Comparison of ENCODE assay signal across 1 cellular context in genomic region chr14:39266871-39267591, GRCh38.
TF ChIP-seq lines count a peak whose summit lies in the region.

No MANE protein-coding gene starts in this region.

TF ChIP-seq in HepG2, 621 proteins besides CTCF, POLR2A, EP300 and RAD21 (continued from another document and continues in another):
- TF ChIP-seq ZNF749 (CRISPR knock-in tag; IDR thresholded peaks at IDR 0.05; ENCODE audit: borderline replicate concordance), result peak; percentile 66
- TF ChIP-seq FOXO1 (CRISPR knock-in tag; IDR thresholded peaks at IDR 0.05), result peak; percentile 78
- TF ChIP-seq SMAD1 (CRISPR knock-in tag; IDR thresholded peaks at IDR 0.05; ENCODE audit: borderline replicate concordance, low read depth), result peak; percentile 79; the same call in 1 of the 2 replicates
- no peak for TF ChIP-seq PCBP2 (optimal IDR thresholded peaks at IDR 0.05; ENCODE audit: low read depth, low read length, poor library complexity, severe bottlenecking)
- 0 out of 2 replicates have a peak, but pooled peaks have one; percentile 15 for TF ChIP-seq RFX5 (IDR thresholded peaks at IDR 0.05; ENCODE audit: low read depth, low read length)
- peak; percentile 76; the same call in 1 of the 2 replicates for TF ChIP-seq ZSCAN20 (CRISPR knock-in tag; IDR thresholded peaks at IDR 0.05; ENCODE audit: borderline replicate concordance)
- peak; percentile 77 for TF ChIP-seq MED1 (CRISPR knock-in tag; IDR thresholded peaks at IDR 0.05)
- TF ChIP-seq ELF3 (CRISPR knock-in tag; IDR thresholded peaks at IDR 0.05), result peak; percentile 62; the same call in 1 of the 2 replicates
- peak; percentile 85; the same call in 1 of the 2 replicates for TF ChIP-seq ZNF569 (CRISPR knock-in tag; IDR thresholded peaks at IDR 0.05; ENCODE audit: borderline replicate concordance)
- TF ChIP-seq, protein P1, sequence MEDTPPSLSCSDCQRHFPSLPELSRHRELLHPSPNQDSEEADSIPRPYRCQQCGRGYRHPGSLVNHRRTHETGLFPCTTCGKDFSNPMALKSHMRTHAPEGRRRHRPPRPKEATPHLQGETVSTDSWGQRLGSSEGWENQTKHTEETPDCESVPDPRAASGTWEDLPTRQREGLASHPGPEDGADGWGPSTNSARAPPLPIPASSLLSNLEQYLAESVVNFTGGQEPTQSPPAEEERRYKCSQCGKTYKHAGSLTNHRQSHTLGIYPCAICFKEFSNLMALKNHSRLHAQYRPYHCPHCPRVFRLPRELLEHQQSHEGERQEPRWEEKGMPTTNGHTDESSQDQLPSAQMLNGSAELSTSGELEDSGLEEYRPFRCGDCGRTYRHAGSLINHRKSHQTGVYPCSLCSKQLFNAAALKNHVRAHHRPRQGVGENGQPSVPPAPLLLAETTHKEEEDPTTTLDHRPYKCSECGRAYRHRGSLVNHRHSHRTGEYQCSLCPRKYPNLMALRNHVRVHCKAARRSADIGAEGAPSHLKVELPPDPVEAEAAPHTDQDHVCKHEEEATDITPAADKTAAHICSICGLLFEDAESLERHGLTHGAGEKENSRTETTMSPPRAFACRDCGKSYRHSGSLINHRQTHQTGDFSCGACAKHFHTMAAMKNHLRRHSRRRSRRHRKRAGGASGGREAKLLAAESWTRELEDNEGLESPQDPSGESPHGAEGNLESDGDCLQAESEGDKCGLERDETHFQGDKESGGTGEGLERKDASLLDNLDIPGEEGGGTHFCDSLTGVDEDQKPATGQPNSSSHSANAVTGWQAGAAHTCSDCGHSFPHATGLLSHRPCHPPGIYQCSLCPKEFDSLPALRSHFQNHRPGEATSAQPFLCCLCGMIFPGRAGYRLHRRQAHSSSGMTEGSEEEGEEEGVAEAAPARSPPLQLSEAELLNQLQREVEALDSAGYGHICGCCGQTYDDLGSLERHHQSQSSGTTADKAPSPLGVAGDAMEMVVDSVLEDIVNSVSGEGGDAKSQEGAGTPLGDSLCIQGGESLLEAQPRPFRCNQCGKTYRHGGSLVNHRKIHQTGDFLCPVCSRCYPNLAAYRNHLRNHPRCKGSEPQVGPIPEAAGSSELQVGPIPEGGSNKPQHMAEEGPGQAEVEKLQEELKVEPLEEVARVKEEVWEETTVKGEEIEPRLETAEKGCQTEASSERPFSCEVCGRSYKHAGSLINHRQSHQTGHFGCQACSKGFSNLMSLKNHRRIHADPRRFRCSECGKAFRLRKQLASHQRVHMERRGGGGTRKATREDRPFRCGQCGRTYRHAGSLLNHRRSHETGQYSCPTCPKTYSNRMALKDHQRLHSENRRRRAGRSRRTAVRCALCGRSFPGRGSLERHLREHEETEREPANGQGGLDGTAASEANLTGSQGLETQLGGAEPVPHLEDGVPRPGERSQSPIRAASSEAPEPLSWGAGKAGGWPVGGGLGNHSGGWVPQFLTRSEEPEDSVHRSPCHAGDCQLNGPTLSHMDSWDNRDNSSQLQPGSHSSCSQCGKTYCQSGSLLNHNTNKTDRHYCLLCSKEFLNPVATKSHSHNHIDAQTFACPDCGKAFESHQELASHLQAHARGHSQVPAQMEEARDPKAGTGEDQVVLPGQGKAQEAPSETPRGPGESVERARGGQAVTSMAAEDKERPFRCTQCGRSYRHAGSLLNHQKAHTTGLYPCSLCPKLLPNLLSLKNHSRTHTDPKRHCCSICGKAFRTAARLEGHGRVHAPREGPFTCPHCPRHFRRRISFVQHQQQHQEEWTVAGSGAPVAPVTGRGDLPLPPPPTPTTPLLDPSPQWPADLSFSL (CRISPR knock-in tag; IDR thresholded peaks at IDR 0.05), result peak; percentile 48
- TF ChIP-seq ZNF350 (CRISPR knock-in tag; IDR thresholded peaks at IDR 0.05; ENCODE audit: borderline replicate concordance, low read depth), result peak; percentile 95; the same call in 1 of the 2 replicates
- no peak for TF ChIP-seq ZHX2 (IDR thresholded peaks at IDR 0.05; ENCODE audit: low read depth)
- TF ChIP-seq ZHX2 (CRISPR knock-in tag; IDR thresholded peaks at IDR 0.05; ENCODE audit: borderline replicate concordance), result peak; percentile 91
- 0 out of 2 replicates have a peak, but pooled peaks have one; percentile 17 for TF ChIP-seq GATA4 (IDR thresholded peaks at IDR 0.05; ENCODE audit: borderline replicate concordance, low read depth)
- TF ChIP-seq ZNF256 (CRISPR knock-in tag; conservative IDR thresholded peaks at IDR 0.05), result peak; percentile 77
- TF ChIP-seq, protein P2, sequence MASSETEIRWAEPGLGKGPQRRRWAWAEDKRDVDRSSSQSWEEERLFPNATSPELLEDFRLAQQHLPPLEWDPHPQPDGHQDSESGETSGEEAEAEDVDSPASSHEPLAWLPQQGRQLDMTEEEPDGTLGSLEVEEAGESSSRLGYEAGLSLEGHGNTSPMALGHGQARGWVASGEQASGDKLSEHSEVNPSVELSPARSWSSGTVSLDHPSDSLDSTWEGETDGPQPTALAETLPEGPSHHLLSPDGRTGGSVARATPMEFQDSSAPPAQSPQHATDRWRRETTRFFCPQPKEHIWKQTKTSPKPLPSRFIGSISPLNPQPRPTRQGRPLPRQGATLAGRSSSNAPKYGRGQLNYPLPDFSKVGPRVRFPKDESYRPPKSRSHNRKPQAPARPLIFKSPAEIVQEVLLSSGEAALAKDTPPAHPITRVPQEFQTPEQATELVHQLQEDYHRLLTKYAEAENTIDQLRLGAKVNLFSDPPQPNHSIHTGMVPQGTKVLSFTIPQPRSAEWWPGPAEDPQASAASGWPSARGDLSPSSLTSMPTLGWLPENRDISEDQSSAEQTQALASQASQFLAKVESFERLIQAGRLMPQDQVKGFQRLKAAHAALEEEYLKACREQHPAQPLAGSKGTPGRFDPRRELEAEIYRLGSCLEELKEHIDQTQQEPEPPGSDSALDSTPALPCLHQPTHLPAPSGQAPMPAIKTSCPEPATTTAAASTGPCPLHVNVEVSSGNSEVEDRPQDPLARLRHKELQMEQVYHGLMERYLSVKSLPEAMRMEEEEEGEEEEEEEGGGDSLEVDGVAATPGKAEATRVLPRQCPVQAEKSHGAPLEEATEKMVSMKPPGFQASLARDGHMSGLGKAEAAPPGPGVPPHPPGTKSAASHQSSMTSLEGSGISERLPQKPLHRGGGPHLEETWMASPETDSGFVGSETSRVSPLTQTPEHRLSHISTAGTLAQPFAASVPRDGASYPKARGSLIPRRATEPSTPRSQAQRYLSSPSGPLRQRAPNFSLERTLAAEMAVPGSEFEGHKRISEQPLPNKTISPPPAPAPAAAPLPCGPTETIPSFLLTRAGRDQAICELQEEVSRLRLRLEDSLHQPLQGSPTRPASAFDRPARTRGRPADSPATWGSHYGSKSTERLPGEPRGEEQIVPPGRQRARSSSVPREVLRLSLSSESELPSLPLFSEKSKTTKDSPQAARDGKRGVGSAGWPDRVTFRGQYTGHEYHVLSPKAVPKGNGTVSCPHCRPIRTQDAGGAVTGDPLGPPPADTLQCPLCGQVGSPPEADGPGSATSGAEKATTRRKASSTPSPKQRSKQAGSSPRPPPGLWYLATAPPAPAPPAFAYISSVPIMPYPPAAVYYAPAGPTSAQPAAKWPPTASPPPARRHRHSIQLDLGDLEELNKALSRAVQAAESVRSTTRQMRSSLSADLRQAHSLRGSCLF (CRISPR knock-in tag; IDR thresholded peaks at IDR 0.05; ENCODE audit: borderline replicate concordance), result 0 out of 2 replicates have a peak, but pooled peaks have one; percentile 96
- TF ChIP-seq AGO2 (optimal IDR thresholded peaks at IDR 0.05; ENCODE audit: low read depth, low read length), result peak; percentile 99
- TF ChIP-seq TCF12 (IDR thresholded peaks at IDR 0.05), result no peak
- TF ChIP-seq TCF12 (CRISPR knock-in tag; IDR thresholded peaks at IDR 0.05), result peak; percentile 78; the same call in 1 of the 2 replicates
- peak; percentile 99 for TF ChIP-seq REL (CRISPR knock-in tag; conservative IDR thresholded peaks at IDR 0.05)
- TF ChIP-seq, protein P3, sequence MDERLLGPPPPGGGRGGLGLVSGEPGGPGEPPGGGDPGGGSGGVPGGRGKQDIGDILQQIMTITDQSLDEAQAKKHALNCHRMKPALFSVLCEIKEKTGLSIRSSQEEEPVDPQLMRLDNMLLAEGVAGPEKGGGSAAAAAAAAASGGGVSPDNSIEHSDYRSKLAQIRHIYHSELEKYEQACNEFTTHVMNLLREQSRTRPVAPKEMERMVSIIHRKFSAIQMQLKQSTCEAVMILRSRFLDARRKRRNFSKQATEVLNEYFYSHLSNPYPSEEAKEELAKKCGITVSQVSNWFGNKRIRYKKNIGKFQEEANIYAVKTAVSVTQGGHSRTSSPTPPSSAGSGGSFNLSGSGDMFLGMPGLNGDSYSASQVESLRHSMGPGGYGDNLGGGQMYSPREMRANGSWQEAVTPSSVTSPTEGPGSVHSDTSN (CRISPR knock-in tag; IDR thresholded peaks at IDR 0.05), result no peak
- peak; percentile 39; the same call in 1 of the 2 replicates for TF ChIP-seq KLF9 (CRISPR knock-in tag; IDR thresholded peaks at IDR 0.05; ENCODE audit: low read depth)
- peak; percentile 93; the same call in 1 of the 2 replicates for TF ChIP-seq ZNF567 (CRISPR knock-in tag; IDR thresholded peaks at IDR 0.05; ENCODE audit: borderline replicate concordance)
- no peak for TF ChIP-seq PHF5A (CRISPR knock-in tag; IDR thresholded peaks at IDR 0.05; ENCODE audit: low read depth, unreplicated experiment)
- TF ChIP-seq ZNF232 (CRISPR knock-in tag; IDR thresholded peaks at IDR 0.05; ENCODE audit: borderline replicate concordance), result peak; percentile 92
- no peak for TF ChIP-seq MAFK (conservative IDR thresholded peaks at IDR 0.05 in 1 of 2, IDR thresholded peaks at IDR 0.05 in 1 of 2; ENCODE audit: low read length in 2 of 2)
- TF ChIP-seq AHR (CRISPR knock-in tag; IDR thresholded peaks at IDR 0.05), result peak; percentile 85
- TF ChIP-seq SOX13 (IDR thresholded peaks at IDR 0.05), result peak; percentile 30; the same call in 1 of the 2 replicates
- peak in 1 of 2 experiments; percentile 61; a peak in 3 of 4 replicates for TF ChIP-seq SOX13 (CRISPR knock-in tag; conservative IDR thresholded peaks at IDR 0.05 in 1 of 2, IDR thresholded peaks at IDR 0.05 in 1 of 2)
- TF ChIP-seq SP140L (CRISPR knock-in tag; IDR thresholded peaks at IDR 0.05; ENCODE audit: borderline replicate concordance), result peak; percentile 31; the same call in 1 of the 2 replicates
- no peak for TF ChIP-seq HNRNPH1 (optimal IDR thresholded peaks at IDR 0.05; ENCODE audit: low read depth, low read length)
- peak; percentile 49; the same call in 1 of the 2 replicates for TF ChIP-seq LRRFIP1 (CRISPR knock-in tag; conservative IDR thresholded peaks at IDR 0.05)
- TF ChIP-seq ZSCAN30 (CRISPR knock-in tag; IDR thresholded peaks at IDR 0.05), result peak; percentile 64; the same call in 1 of the 2 replicates
- TF ChIP-seq ZNF253 (CRISPR knock-in tag; IDR thresholded peaks at IDR 0.05; ENCODE audit: borderline replicate concordance), result peak; percentile 92; the same call in 1 of the 2 replicates
- peak; percentile 84 for TF ChIP-seq HDAC1 (CRISPR knock-in tag; IDR thresholded peaks at IDR 0.05)
- no peak; the same call in 1 of the 2 replicates for TF ChIP-seq RCOR2 (CRISPR knock-in tag; IDR thresholded peaks at IDR 0.05)
- TF ChIP-seq, protein P4, sequence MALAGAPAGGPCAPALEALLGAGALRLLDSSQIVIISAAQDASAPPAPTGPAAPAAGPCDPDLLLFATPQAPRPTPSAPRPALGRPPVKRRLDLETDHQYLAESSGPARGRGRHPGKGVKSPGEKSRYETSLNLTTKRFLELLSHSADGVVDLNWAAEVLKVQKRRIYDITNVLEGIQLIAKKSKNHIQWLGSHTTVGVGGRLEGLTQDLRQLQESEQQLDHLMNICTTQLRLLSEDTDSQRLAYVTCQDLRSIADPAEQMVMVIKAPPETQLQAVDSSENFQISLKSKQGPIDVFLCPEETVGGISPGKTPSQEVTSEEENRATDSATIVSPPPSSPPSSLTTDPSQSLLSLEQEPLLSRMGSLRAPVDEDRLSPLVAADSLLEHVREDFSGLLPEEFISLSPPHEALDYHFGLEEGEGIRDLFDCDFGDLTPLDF (CRISPR knock-in tag; IDR thresholded peaks at IDR 0.05), result peak; percentile 79
